Comparison of ENCODE assay signal across 33 cellular contexts in genomic region chr1:68327414-68327813, GRCh38.
A peak's percentile ranks its signal among the peaks of the same experiment; 100 is the strongest.
DNase-seq lines count a peak whose midpoint lies in the region; ATAC-seq and TF ChIP-seq lines count a peak whose summit lies in the region.
"Had no signal": no experiment of that assay in that cellular context is flagged by ENCODE, and none has a peak within 500 bp of the region (broad histone marks: within the 10 kb centered on the region; RNA-seq: fewer than 3 reads in every experiment).

No MANE protein-coding gene starts in this region.

- H3K27me3 Mint-ChIP-seq in MCF 10A (ENCODE audit: insufficient read depth, unreplicated experiment) (no peaks in the 10 kb centered on the region), WTC11 (ENCODE audit: low read depth) (no peaks in the 10 kb centered on the region; the same call in 1 of the 2 replicates)
- H3K27me3 Mint-ChIP-seq: activated B cell treated with CpG ODN at 0.5 μM for 24 hours; activated T-cell treated with anti-CD3 and anti-CD28 coated beads, Interleukin-2, amount 50 U/mL, for 24 hours; natural killer cell treated with Interleukin-12 subunit alpha and Interleukin-12 subunit beta and Interleukin-15 and Interleukin-18, amount 100 ng/mL, for 72 hours had no signal

- CTCF ChIA-PET in MCF 10A (lab: Yijun Ruan, JAX) (interaction anchor here (1.0 to 1.2 kb wide), 2 partner anchors 14 to 207 kb away, joined by 5 read pairs; no protein-coding TSS in a partner anchor), WTC11 (lab: Charles Lee) (no interaction called here)

- H3K27ac Mint-ChIP-seq in MCF 10A (ENCODE audit: low read depth, unreplicated experiment) (no peak overlapping the region), WTC11 (no peak overlapping the region)
- H3K27ac Mint-ChIP-seq: activated B cell treated with CpG ODN at 0.5 μM for 24 hours; activated naive CD8-positive, alpha-beta T cell treated with anti-CD3 and anti-CD28 coated beads, Interleukin-2, amount 10 ng/mL, durations not matched to agents 7 days and 5 days; activated T-cell treated with anti-CD3 and anti-CD28 coated beads, Interleukin-2, amount 50 U/mL, for 24 hours; H9; natural killer cell treated with Interleukin-12 subunit alpha and Interleukin-12 subunit beta and Interleukin-15 and Interleukin-18, amount 100 ng/mL, for 72 hours; T-cell had no signal

- DNase-seq in MCF 10A (ENCODE audit: unreplicated experiment) (peak; percentile 39), breast epithelium (ENCODE audit: low spot score in 2 of 2) (no peak), choroid plexus epithelial cell (ENCODE audit: low read depth) (peak; percentile 66), foreskin fibroblast (peak; percentile 57 to 63), gastrocnemius medialis (peak in 1 of 2 donors; percentile 4), NCI-H510A (lab: John Stamatoyannopoulos, UW) (no peak), WTC11 (ENCODE audit: low spot score) (no peak)
- DNase-seq: activated B cell treated with CpG ODN at 0.5 μM for 24 hours; activated CD4-positive, alpha-beta T cell treated with anti-CD3 and anti-CD28 coated beads, Interleukin-2, amount 50 U/mL, for 1 hour; activated gamma-delta T cell; activated naive CD8-positive, alpha-beta T cell treated with anti-CD3 and anti-CD28 coated beads, Interleukin-2, amount 10 ng/mL, durations not matched to agents 7 days and 5 days; activated T-cell treated with anti-CD3 and anti-CD28 coated beads, Interleukin-2, amount 50 U/mL, for 24 hours; Calu3; DMS79; GDM1; H9; head of caudate nucleus; Kasumi-1; kidney; lower lobe of right lung; NCI-H1048; NCI-H446 treated with DMSO at 0.1 percent for 48 hours; occipital lobe; psoas muscle; stimulated activated CD4-positive, alpha-beta T cell treated with anti-CD3 and anti-CD28 coated beads, Interleukin-1b, Interleukin-23, amount 100 ng/mL, for 48 hours; stimulated activated naive CD8-positive, alpha-beta T cell treated with anti-CD3 and anti-CD28 coated beads, Interleukin-15, Interleukin-2, amounts not matched to agents 100 U/mL and 50 U/mL, for 24 hours; T-cell had no signal

- H3K36me3 Mint-ChIP-seq in MCF 10A (ENCODE audit: insufficient read depth, unreplicated experiment), result peaks cover 5% of the 10 kb centered on the region
- H3K36me3 Mint-ChIP-seq in WTC11, result no peaks in the 10 kb centered on the region
- H3K36me3 Mint-ChIP-seq: activated naive CD8-positive, alpha-beta T cell treated with anti-CD3 and anti-CD28 coated beads, Interleukin-2, amount 10 ng/mL, durations not matched to agents 7 days and 5 days; natural killer cell treated with Interleukin-12 subunit alpha and Interleukin-12 subunit beta and Interleukin-15 and Interleukin-18, amount 100 ng/mL, for 72 hours; T-cell had no signal

- intact Hi-C loops in MCF 10A (cut with micrococcal nuclease) (loop anchor here (5.0 kb wide), 1 partner anchor 95 kb away; the partner anchor contains the start of gene WLS), breast epithelium (cut with DNase I; ENCODE audit: low total_unique reads) (no loop called here), gastrocnemius medialis (cut with DNase I; ENCODE audit: low total_unique reads) (no loop called here)

- H3K4me3 Mint-ChIP-seq in MCF 10A (ENCODE audit: unreplicated experiment), result no peak overlapping the region
- no peak overlapping the region for H3K4me3 Mint-ChIP-seq in WTC11
- H3K4me3 Mint-ChIP-seq: activated B cell treated with CpG ODN at 0.5 μM for 24 hours; activated naive CD8-positive, alpha-beta T cell treated with anti-CD3 and anti-CD28 coated beads, Interleukin-2, amount 10 ng/mL, durations not matched to agents 7 days and 5 days; activated T-cell treated with anti-CD3 and anti-CD28 coated beads, Interleukin-2, amount 50 U/mL, for 24 hours; central memory CD8-positive, alpha-beta T cell; H9; natural killer cell treated with Interleukin-12 subunit alpha and Interleukin-12 subunit beta and Interleukin-15 and Interleukin-18, amount 100 ng/mL, for 72 hours; T-cell had no signal

- no peaks in the 10 kb centered on the region for H3K9me3 Mint-ChIP-seq in MCF 10A (ENCODE audit: unreplicated experiment)
- no peaks in the 10 kb centered on the region for H3K9me3 Mint-ChIP-seq in WTC11
- H3K9me3 Mint-ChIP-seq: activated B cell treated with CpG ODN at 0.5 μM for 24 hours; activated naive CD8-positive, alpha-beta T cell treated with anti-CD3 and anti-CD28 coated beads, Interleukin-2, amount 10 ng/mL, durations not matched to agents 7 days and 5 days; activated T-cell treated with anti-CD3 and anti-CD28 coated beads, Interleukin-2, amount 50 U/mL, for 24 hours; H9 had no signal

- peaks cover 33% of the 10 kb centered on the region for H3K4me1 Mint-ChIP-seq in MCF 10A (ENCODE audit: insufficient read depth, unreplicated experiment)
- H3K4me1 Mint-ChIP-seq in WTC11, result no peaks in the 10 kb centered on the region
- H3K4me1 Mint-ChIP-seq: activated B cell treated with CpG ODN at 0.5 μM for 24 hours; activated naive CD8-positive, alpha-beta T cell treated with anti-CD3 and anti-CD28 coated beads, Interleukin-2, amount 10 ng/mL, durations not matched to agents 7 days and 5 days; central memory CD8-positive, alpha-beta T cell; H9; T-cell had no signal

- in situ Hi-C loops in gastrocnemius medialis (cut with MboI; ENCODE audit: low sequenced_read_pairs in 4 of 4), result loop anchor here in 2 of 4 donors (25.0 kb wide), 4 partner anchors 465 to 815 kb away; no protein-coding TSS in a partner anchor

- TF ChIP-seq POLR2A in breast epithelium (IDR thresholded peaks at IDR 0.05), result no peak
- TF ChIP-seq POLR2A in gastrocnemius medialis (IDR thresholded peaks at IDR 0.05), result no peak

- POLR2A ChIA-PET in MCF 10A (lab: Yijun Ruan, JAX) (no interaction called here), WTC11 (lab: Charles Lee) (no interaction called here)

- H3K4me3 ChIP-seq in breast epithelium (no peak overlapping the region), choroid plexus epithelial cell (ENCODE audit: low read depth, low read length) (no peak overlapping the region), foreskin fibroblast (ENCODE audit: low read depth in 1 of 2, low read length in 2 of 2) (no peak overlapping the region), gastrocnemius medialis (no peak overlapping the region)
- H3K4me3 ChIP-seq: lower lobe of right lung, psoas muscle, SJSA1 had no signal

- H3K27me3 ChIP-seq in breast epithelium (no peaks in the 10 kb centered on the region), gastrocnemius medialis (no peaks in the 10 kb centered on the region)
- H3K27me3 ChIP-seq: SJSA1 had no signal

- no peaks in the 10 kb centered on the region for H3K9me3 ChIP-seq in breast epithelium
- H3K9me3 ChIP-seq in gastrocnemius medialis, result no peaks in the 10 kb centered on the region
- H3K9me3 ChIP-seq: lower lobe of right lung, psoas muscle, SJSA1 had no signal

- H3K27ac ChIP-seq in breast epithelium (no peak overlapping the region), gastrocnemius medialis (peak overlapping the region in 2 of 4 donors; percentile 41 to 54)
- H3K27ac ChIP-seq: 22Rv1, C4-2B, lower lobe of right lung, psoas muscle, SJSA1 had no signal

- H3K4me1 ChIP-seq in breast epithelium (no peaks in the 10 kb centered on the region), gastrocnemius medialis (peaks cover 0 to 12% of the 10 kb centered on the region in 2 donors)
- H3K4me1 ChIP-seq: lower lobe of right lung, psoas muscle had no signal

- no TSS peak for BruUV-seq in MCF 10A (replicated peaks; lab: Mats Ljungman, UMichigan)

- H3K36me3 ChIP-seq in breast epithelium (no peaks in the 10 kb centered on the region), gastrocnemius medialis (no peaks in the 10 kb centered on the region)
- H3K36me3 ChIP-seq: lower lobe of right lung, SJSA1 had no signal

- ATAC-seq in gastrocnemius medialis (peak; percentile 68 to 73), SK-N-SH treated with all-trans-retinoic acid at 6 μM for 48 hours (no peak), WTC11 (no peak)
- ATAC-seq: lower lobe of right lung; stimulated activated naive CD8-positive, alpha-beta T cell treated with anti-CD3 and anti-CD28 coated beads, Interleukin-15, Interleukin-2, amounts not matched to agents 100 U/mL and 50 U/mL, for 24 hours; T-cell had no signal

- TF ChIP-seq CTCF in MCF 10A (IDR thresholded peaks at IDR 0.05; ENCODE audit: unreplicated experiment) (no peak), breast epithelium (IDR thresholded peaks at IDR 0.05) (no peak), choroid plexus epithelial cell (conservative IDR thresholded peaks at IDR 0.05; ENCODE audit: low read depth, low read length) (no peak), foreskin fibroblast (IDR thresholded peaks at IDR 0.05; ENCODE audit: low read depth, low read length) (no peak), gastrocnemius medialis (IDR thresholded peaks at IDR 0.05 in 4 of 5, conservative IDR thresholded peaks at IDR 0.05 in 1 of 5) (no peak), WTC11 (IDR thresholded peaks at IDR 0.05) (no peak)

TF ChIP-seq in SK-N-SH treated with all-trans-retinoic acid at 6 μM for 48 hours, 23 proteins besides CTCF, POLR2A, EP300 and RAD21:
- TF ChIP-seq ZFP3 (CRISPR knock-in tag; IDR thresholded peaks at IDR 0.05) (no peak), TOX (CRISPR knock-in tag; IDR thresholded peaks at IDR 0.05; ENCODE audit: borderline replicate concordance) (no peak), ZNF70 (CRISPR knock-in tag; IDR thresholded peaks at IDR 0.05) (no peak), RARB (CRISPR knock-in tag; IDR thresholded peaks at IDR 0.05) (no peak)

TF ChIP-seq in WTC11, 78 proteins besides CTCF, POLR2A, EP300 and RAD21:
- TF ChIP-seq ZNF121 (CRISPR knock-in tag; IDR thresholded peaks at IDR 0.05) (no peak), ZBTB21 (CRISPR knock-in tag; IDR thresholded peaks at IDR 0.05; ENCODE audit: borderline replicate concordance) (no peak), NR2C2 (CRISPR knock-in tag; IDR thresholded peaks at IDR 0.05) (no peak)

Comparison
In these comparisons a context has a peak if more than half of its experiments do, and no peak if none do; other contexts are left out.
1. DNase-seq: peak in MCF 10A (single experiment), choroid plexus epithelial cell (single experiment) and foreskin fibroblast (2 of 2); none in breast epithelium (0 of 2), NCI-H510A (single experiment) and WTC11 (single experiment).
2. ATAC-seq: peak in gastrocnemius medialis (2 of 2); none in SK-N-SH treated with all-trans-retinoic acid at 6 μM for 48 hours (single experiment) and WTC11 (single experiment).